Comparison of ENCODE assay signal across 12 cellular contexts in genomic region chr11:93537022-93537421, GRCh38. TPM values are rescaled to one million over a fixed set of nuclear protein-coding genes. Genes with fewer than 3 reads are reported as not detected.
DNase-seq lines count a peak whose midpoint lies in the region; ATAC-seq lines count a peak whose summit lies in the region.
"Had no signal": no experiment of that assay in that cellular context is flagged by ENCODE, and none has a peak within 500 bp of the region (broad histone marks: within the 10 kb centered on the region; RNA-seq: fewer than 3 reads in every experiment).

No MANE protein-coding gene starts in this region.

- DNase-seq in Ammon's horn (ENCODE audit: low spot score) (peak; percentile 75), NCI-H69 (lab: John Stamatoyannopoulos, UW) (peak; percentile 52), head of caudate nucleus (peak in 31 of 42 donors; percentile 16 to 81 (median 47)), occipital lobe (lab: John Stamatoyannopoulos, UW) (peak; percentile 44), kidney glomerular epithelial cell (lab: John Stamatoyannopoulos, UW) (no peak), NCI-H146 treated with DMSO at 0.1 percent for 48 hours (lab: John Stamatoyannopoulos, UW; ENCODE audit: unreplicated experiment) (no peak)
- DNase-seq: activated CD4-positive, alpha-beta T cell treated with anti-CD3 and anti-CD28 coated beads for 36 hours; activated gamma-delta T cell treated with Interleukin-2 at 50 U/mL for 16 hours; NCI-H1048; NCI-H82 had no signal

- intact Hi-C loops in head of caudate nucleus (cut with DNase I), result no loop called here

- ATAC-seq in HG03039 (IDR thresholded peaks at IDR 0.05; ENCODE audit: unreplicated experiment), result no peak
- no peak for ATAC-seq in HG02610 (IDR thresholded peaks at IDR 0.05; ENCODE audit: unreplicated experiment)
- ATAC-seq: activated CD4-positive, alpha-beta T cell treated with anti-CD3 and anti-CD28 coated beads for 36 hours had no signal

RNA-seq across cellular contexts. Expression of gene SMCO4, which starts 6.2 kb away (rescaled TPM):
- total RNA-seq in occipital lobe, result 1.4 TPM

Comparison
In these comparisons a context has a peak if more than half of its experiments do, and no peak if none do; other contexts are left out.
1. DNase-seq: peak in Ammon's horn (single experiment), NCI-H69 (single experiment), head of caudate nucleus (31 of 42) and occipital lobe (single experiment); none in kidney glomerular epithelial cell (single experiment) and NCI-H146 treated with DMSO at 0.1 percent for 48 hours (single experiment).